Comparison of ENCODE assay signal across 1 cellular context in the genomic region with DNA sequence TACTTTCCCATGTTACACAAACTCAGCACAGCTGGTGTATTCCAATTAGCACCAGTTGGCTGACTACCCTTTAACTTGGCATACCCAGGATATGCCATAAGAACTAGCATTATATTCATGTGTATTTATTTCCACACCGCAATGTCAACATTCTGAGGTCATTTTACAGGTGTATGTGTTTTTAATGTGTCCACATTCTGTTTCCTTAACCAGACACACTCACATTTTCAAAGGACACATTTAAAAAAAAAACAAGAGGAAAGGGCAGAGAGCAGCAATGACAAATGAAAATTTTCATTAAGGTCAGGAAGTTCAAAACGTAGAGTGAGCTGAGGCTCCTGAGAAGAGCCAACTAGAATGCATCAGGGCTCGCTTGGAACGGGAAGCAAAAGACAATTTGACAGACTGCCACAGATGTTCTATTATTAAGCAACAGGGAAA.
TF ChIP-seq lines count a peak whose summit lies in the region.

No MANE protein-coding gene starts in this region.

TF ChIP-seq in HepG2, 621 proteins besides CTCF, POLR2A, EP300 and RAD21 (continues in another document):
- TF ChIP-seq, protein P1, sequence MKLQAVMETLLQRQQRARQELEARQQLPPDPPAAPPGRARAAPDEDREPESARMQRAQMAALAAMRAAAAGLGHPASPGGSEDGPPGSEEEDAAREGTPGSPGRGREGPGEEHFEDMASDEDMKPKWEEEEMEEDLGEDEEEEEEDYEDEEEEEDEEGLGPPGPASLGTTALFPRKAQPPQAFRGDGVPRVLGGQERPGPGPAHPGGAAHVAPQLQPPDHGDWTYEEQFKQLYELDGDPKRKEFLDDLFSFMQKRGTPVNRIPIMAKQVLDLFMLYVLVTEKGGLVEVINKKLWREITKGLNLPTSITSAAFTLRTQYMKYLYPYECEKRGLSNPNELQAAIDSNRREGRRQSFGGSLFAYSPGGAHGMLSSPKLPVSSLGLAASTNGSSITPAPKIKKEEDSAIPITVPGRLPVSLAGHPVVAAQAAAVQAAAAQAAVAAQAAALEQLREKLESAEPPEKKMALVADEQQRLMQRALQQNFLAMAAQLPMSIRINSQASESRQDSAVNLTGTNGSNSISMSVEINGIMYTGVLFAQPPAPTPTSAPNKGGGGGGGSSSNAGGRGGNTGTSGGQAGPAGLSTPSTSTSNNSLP (IDR thresholded peaks at IDR 0.05; ENCODE audit: low read depth, low read length) = peak; percentile 86
- TF ChIP-seq GATAD2A (CRISPR knock-in tag; IDR thresholded peaks at IDR 0.05) (peak; percentile 88), ZFP90 (CRISPR knock-in tag; IDR thresholded peaks at IDR 0.05; ENCODE audit: borderline replicate concordance) (no peak), SAFB2 (CRISPR knock-in tag; IDR thresholded peaks at IDR 0.05; ENCODE audit: borderline replicate concordance, low read depth) (no peak), NR1H2 (CRISPR knock-in tag; IDR thresholded peaks at IDR 0.05; ENCODE audit: borderline replicate concordance, low read depth) (no peak), YY1 (IDR thresholded peaks at IDR 0.05; ENCODE audit: insufficient read depth, insufficient replicate concordance, low read depth, low read length) (no peak), ZNF678 (CRISPR knock-in tag; IDR thresholded peaks at IDR 0.05) (no peak), ZNF274 (CRISPR knock-in tag; IDR thresholded peaks at IDR 0.05) (no peak), ZNF3 (CRISPR knock-in tag; IDR thresholded peaks at IDR 0.05) (no peak), SMAD1 (CRISPR knock-in tag; IDR thresholded peaks at IDR 0.05; ENCODE audit: borderline replicate concordance, low read depth) (no peak), IKZF4 (CRISPR knock-in tag; IDR thresholded peaks at IDR 0.05; ENCODE audit: borderline replicate concordance, low read depth, not compliant biosample characterization) (no peak), ARNTL (CRISPR knock-in tag; IDR thresholded peaks at IDR 0.05) (no peak), KDM6A (CRISPR knock-in tag; IDR thresholded peaks at IDR 0.05; ENCODE audit: low read depth) (no peak), HDAC6 (IDR thresholded peaks at IDR 0.05; ENCODE audit: low read depth, low read length) (no peak), WIZ (CRISPR knock-in tag; IDR thresholded peaks at IDR 0.05) (no peak), ZFP41 (CRISPR knock-in tag; IDR thresholded peaks at IDR 0.05; ENCODE audit: borderline replicate concordance) (no peak), ZC3H13 (CRISPR knock-in tag; IDR thresholded peaks at IDR 0.05) (no peak), MXD4 (CRISPR knock-in tag; IDR thresholded peaks at IDR 0.05) (no peak), ZNF768 (CRISPR knock-in tag; IDR thresholded peaks at IDR 0.05) (no peak), EEA1 (CRISPR knock-in tag; IDR thresholded peaks at IDR 0.05; ENCODE audit: borderline replicate concordance) (no peak), ATF1 (CRISPR knock-in tag; IDR thresholded peaks at IDR 0.05) (no peak), ZFYVE20 (CRISPR knock-in tag; IDR thresholded peaks at IDR 0.05; ENCODE audit: borderline replicate concordance, low read depth) (no peak), ELF1 (CRISPR knock-in tag; IDR thresholded peaks at IDR 0.05) (no peak), ZNF7 (CRISPR knock-in tag; IDR thresholded peaks at IDR 0.05) (no peak), NCOA5 (CRISPR knock-in tag; IDR thresholded peaks at IDR 0.05) (no peak)
- TF ChIP-seq, protein P2, sequence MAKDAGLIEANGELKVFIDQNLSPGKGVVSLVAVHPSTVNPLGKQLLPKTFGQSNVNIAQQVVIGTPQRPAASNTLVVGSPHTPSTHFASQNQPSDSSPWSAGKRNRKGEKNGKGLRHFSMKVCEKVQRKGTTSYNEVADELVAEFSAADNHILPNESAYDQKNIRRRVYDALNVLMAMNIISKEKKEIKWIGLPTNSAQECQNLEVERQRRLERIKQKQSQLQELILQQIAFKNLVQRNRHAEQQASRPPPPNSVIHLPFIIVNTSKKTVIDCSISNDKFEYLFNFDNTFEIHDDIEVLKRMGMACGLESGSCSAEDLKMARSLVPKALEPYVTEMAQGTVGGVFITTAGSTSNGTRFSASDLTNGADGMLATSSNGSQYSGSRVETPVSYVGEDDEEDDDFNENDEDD (CRISPR knock-in tag; IDR thresholded peaks at IDR 0.05; ENCODE audit: borderline replicate concordance) = no peak
- TF ChIP-seq, protein P3, sequence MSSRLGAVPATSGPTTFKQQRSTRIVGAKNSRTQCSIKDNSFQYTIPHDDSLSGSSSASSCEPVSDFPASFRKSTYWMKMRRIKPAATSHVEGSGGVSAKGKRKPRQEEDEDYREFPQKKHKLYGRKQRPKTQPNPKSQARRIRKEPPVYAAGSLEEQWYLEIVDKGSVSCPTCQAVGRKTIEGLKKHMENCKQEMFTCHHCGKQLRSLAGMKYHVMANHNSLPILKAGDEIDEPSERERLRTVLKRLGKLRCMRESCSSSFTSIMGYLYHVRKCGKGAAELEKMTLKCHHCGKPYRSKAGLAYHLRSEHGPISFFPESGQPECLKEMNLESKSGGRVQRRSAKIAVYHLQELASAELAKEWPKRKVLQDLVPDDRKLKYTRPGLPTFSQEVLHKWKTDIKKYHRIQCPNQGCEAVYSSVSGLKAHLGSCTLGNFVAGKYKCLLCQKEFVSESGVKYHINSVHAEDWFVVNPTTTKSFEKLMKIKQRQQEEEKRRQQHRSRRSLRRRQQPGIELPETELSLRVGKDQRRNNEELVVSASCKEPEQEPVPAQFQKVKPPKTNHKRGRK (CRISPR knock-in tag; IDR thresholded peaks at IDR 0.05) = no peak
- TF ChIP-seq, protein P4, sequence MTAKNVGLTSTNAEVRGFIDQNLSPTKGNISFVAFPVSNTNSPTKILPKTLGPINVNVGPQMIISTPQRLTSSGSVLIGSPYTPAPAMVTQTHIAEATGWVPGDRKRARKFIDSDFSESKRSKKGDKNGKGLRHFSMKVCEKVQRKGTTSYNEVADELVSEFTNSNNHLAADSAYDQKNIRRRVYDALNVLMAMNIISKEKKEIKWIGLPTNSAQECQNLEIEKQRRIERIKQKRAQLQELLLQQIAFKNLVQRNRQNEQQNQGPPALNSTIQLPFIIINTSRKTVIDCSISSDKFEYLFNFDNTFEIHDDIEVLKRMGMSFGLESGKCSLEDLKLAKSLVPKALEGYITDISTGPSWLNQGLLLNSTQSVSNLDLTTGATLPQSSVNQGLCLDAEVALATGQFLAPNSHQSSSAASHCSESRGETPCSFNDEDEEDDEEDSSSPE (CRISPR knock-in tag; IDR thresholded peaks at IDR 0.05) = no peak
- TF ChIP-seq, protein P5, sequence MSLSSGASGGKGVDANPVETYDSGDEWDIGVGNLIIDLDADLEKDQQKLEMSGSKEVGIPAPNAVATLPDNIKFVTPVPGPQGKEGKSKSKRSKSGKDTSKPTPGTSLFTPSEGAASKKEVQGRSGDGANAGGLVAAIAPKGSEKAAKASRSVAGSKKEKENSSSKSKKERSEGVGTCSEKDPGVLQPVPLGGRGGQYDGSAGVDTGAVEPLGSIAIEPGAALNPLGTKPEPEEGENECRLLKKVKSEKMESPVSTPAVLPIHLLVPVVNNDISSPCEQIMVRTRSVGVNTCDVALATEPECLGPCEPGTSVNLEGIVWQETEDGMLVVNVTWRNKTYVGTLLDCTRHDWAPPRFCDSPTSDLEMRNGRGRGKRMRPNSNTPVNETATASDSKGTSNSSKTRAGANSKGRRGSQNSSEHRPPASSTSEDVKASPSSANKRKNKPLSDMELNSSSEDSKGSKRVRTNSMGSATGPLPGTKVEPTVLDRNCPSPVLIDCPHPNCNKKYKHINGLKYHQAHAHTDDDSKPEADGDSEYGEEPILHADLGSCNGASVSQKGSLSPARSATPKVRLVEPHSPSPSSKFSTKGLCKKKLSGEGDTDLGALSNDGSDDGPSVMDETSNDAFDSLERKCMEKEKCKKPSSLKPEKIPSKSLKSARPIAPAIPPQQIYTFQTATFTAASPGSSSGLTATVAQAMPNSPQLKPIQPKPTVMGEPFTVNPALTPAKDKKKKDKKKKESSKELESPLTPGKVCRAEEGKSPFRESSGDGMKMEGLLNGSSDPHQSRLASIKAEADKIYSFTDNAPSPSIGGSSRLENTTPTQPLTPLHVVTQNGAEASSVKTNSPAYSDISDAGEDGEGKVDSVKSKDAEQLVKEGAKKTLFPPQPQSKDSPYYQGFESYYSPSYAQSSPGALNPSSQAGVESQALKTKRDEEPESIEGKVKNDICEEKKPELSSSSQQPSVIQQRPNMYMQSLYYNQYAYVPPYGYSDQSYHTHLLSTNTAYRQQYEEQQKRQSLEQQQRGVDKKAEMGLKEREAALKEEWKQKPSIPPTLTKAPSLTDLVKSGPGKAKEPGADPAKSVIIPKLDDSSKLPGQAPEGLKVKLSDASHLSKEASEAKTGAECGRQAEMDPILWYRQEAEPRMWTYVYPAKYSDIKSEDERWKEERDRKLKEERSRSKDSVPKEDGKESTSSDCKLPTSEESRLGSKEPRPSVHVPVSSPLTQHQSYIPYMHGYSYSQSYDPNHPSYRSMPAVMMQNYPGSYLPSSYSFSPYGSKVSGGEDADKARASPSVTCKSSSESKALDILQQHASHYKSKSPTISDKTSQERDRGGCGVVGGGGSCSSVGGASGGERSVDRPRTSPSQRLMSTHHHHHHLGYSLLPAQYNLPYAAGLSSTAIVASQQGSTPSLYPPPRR (CRISPR knock-in tag; IDR thresholded peaks at IDR 0.05; ENCODE audit: borderline replicate concordance) = peak; percentile 63; the same call in 1 of the 2 replicates
- TF ChIP-seq, protein P6, sequence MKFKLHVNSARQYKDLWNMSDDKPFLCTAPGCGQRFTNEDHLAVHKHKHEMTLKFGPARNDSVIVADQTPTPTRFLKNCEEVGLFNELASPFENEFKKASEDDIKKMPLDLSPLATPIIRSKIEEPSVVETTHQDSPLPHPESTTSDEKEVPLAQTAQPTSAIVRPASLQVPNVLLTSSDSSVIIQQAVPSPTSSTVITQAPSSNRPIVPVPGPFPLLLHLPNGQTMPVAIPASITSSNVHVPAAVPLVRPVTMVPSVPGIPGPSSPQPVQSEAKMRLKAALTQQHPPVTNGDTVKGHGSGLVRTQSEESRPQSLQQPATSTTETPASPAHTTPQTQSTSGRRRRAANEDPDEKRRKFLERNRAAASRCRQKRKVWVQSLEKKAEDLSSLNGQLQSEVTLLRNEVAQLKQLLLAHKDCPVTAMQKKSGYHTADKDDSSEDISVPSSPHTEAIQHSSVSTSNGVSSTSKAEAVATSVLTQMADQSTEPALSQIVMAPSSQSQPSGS (CRISPR knock-in tag; IDR thresholded peaks at IDR 0.05) = no peak
- TF ChIP-seq, protein P7, sequence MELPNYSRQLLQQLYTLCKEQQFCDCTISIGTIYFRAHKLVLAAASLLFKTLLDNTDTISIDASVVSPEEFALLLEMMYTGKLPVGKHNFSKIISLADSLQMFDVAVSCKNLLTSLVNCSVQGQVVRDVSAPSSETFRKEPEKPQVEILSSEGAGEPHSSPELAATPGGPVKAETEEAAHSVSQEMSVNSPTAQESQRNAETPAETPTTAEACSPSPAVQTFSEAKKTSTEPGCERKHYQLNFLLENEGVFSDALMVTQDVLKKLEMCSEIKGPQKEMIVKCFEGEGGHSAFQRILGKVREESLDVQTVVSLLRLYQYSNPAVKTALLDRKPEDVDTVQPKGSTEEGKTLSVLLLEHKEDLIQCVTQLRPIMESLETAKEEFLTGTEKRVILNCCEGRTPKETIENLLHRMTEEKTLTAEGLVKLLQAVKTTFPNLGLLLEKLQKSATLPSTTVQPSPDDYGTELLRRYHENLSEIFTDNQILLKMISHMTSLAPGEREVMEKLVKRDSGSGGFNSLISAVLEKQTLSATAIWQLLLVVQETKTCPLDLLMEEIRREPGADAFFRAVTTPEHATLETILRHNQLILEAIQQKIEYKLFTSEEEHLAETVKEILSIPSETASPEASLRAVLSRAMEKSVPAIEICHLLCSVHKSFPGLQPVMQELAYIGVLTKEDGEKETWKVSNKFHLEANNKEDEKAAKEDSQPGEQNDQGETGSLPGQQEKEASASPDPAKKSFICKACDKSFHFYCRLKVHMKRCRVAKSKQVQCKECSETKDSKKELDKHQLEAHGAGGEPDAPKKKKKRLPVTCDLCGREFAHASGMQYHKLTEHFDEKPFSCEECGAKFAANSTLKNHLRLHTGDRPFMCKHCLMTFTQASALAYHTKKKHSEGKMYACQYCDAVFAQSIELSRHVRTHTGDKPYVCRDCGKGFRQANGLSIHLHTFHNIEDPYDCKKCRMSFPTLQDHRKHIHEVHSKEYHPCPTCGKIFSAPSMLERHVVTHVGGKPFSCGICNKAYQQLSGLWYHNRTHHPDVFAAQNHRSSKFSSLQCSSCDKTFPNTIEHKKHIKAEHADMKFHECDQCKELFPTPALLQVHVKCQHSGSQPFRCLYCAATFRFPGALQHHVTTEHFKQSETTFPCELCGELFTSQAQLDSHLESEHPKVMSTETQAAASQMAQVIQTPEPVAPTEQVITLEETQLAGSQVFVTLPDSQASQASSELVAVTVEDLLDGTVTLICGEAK (IDR thresholded peaks at IDR 0.05) = no peak
- TF ChIP-seq, protein P7 (CRISPR knock-in tag; IDR thresholded peaks at IDR 0.05) = no peak
- TF ChIP-seq, protein P8, sequence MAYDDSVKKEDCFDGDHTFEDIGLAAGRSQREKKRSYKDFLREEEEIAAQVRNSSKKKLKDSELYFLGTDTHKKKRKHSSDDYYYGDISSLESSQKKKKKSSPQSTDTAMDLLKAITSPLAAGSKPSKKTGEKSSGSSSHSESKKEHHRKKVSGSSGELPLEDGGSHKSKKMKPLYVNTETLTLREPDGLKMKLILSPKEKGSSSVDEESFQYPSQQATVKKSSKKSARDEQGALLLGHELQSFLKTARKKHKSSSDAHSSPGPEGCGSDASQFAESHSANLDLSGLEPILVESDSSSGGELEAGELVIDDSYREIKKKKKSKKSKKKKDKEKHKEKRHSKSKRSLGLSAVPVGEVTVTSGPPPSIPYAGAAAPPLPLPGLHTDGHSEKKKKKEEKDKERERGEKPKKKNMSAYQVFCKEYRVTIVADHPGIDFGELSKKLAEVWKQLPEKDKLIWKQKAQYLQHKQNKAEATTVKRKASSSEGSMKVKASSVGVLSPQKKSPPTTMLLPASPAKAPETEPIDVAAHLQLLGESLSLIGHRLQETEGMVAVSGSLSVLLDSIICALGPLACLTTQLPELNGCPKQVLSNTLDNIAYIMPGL (CRISPR knock-in tag; IDR thresholded peaks at IDR 0.05; ENCODE audit: borderline replicate concordance in 1 of 2, low read depth in 1 of 2) = no peak
